9 cellular contexts compared by ENCODE assay signal in the genomic region with DNA sequence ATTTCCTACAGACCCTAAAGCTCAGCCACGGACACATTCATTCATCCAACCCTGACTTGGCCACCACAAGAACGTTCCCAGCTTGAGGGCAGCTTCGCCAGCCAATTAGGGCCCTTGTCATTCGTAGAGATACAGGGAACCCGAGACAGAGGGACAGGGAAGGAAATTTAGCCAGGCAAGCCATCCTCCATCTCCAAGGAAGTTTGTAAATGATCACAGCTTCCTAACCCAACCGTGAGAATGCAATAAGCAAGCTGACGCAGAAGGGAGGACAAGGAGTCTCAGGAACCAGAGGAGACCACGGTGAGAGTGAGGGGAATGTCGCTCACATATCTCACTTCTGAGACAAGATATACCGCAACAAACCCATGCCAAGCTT. TPM values are rescaled to one million over a fixed set of nuclear protein-coding genes. Genes with fewer than 3 reads are reported as not detected.
DNase-seq lines count a peak whose midpoint lies in the region; ATAC-seq and TF ChIP-seq lines count a peak whose summit lies in the region.
"Had no signal": no experiment of that assay in that cellular context is flagged by ENCODE, and none has a peak within 500 bp of the region (broad histone marks: within the 10 kb centered on the region; RNA-seq: fewer than 3 reads in every experiment).

No MANE protein-coding gene starts in this region.

- H3K27ac Mint-ChIP-seq in activated CD8-positive, alpha-beta memory T cell treated with anti-CD3 and anti-CD28 coated beads, Interleukin-2, amount 10 ng/mL, durations not matched to agents 7 days and 5 days = no peak overlapping the region
- H3K27ac Mint-ChIP-seq in activated naive CD8-positive, alpha-beta T cell treated with anti-CD3 and anti-CD28 coated beads, Interleukin-2, amount 50 U/mL, for 24 hours = peak overlapping the region; percentile 3

- no peaks in the 10 kb centered on the region for H3K9me3 ChIP-seq in thyroid gland

- CTCF ChIA-PET in activated CD8-positive, alpha-beta memory T cell treated with anti-CD3 and anti-CD28 coated beads, Interleukin-2, amount 10 ng/mL, durations not matched to agents 7 days and 5 days (lab: Charles Lee) = interaction anchor here (0.7 to 3.8 kb wide), 18 partner anchors 12 to 420 kb away, joined by 3 to 26 read pairs (median 4); no protein-coding TSS in a partner anchor

- peaks cover 39% of the 10 kb centered on the region for H3K4me1 Mint-ChIP-seq in activated CD8-positive, alpha-beta memory T cell treated with anti-CD3 and anti-CD28 coated beads, Interleukin-2, amount 10 ng/mL, durations not matched to agents 7 days and 5 days
- peaks cover 40% of the 10 kb centered on the region for H3K4me1 Mint-ChIP-seq in activated naive CD8-positive, alpha-beta T cell treated with anti-CD3 and anti-CD28 coated beads, Interleukin-2, amount 50 U/mL, for 24 hours

- intact Hi-C loops in thyroid gland (cut with DNase I) = loop anchor here (5.0 kb wide), 1 partner anchor 153 kb away; the partner anchor contains the start of gene EFHC1

- DNase-seq in activated CD8-positive, alpha-beta memory T cell treated with anti-CD3 and anti-CD28 coated beads, Interleukin-2, amount 10 ng/mL, durations not matched to agents 7 days and 5 days = no peak
- no peak for DNase-seq in activated CD8-positive, alpha-beta memory T cell treated with anti-CD3 and anti-CD28 coated beads for 24 hours
- DNase-seq in activated naive CD8-positive, alpha-beta T cell treated with anti-CD3 and anti-CD28 coated beads, Interleukin-2, amount 50 U/mL, for 24 hours = no peak
- DNase-seq in kidney epithelial cell (ENCODE audit: low read depth) (no peak), thyroid gland (no peak), KBM-7 (no peak)

- H3K27me3 Mint-ChIP-seq in activated CD8-positive, alpha-beta memory T cell treated with anti-CD3 and anti-CD28 coated beads, Interleukin-2, amount 10 ng/mL, durations not matched to agents 7 days and 5 days = peaks cover 28% of the 10 kb centered on the region
- no peaks in the 10 kb centered on the region for H3K27me3 Mint-ChIP-seq in activated naive CD8-positive, alpha-beta T cell treated with anti-CD3 and anti-CD28 coated beads, Interleukin-2, amount 50 U/mL, for 24 hours

- peaks cover 2% of the 10 kb centered on the region for H3K36me3 Mint-ChIP-seq in activated CD8-positive, alpha-beta memory T cell treated with anti-CD3 and anti-CD28 coated beads, Interleukin-2, amount 10 ng/mL, durations not matched to agents 7 days and 5 days
- no peaks in the 10 kb centered on the region for H3K36me3 Mint-ChIP-seq in activated naive CD8-positive, alpha-beta T cell treated with anti-CD3 and anti-CD28 coated beads, Interleukin-2, amount 50 U/mL, for 24 hours (ENCODE audit: low read depth)

- H3K4me3 ChIP-seq in kidney epithelial cell (ENCODE audit: low read depth, low read length) = peak overlapping the region; percentile 68
- peak overlapping the region in 1 of 3 donors; percentile 70 for H3K4me3 ChIP-seq in thyroid gland (replicated peaks in 1 of 3)

- ATAC-seq in activated CD8-positive, alpha-beta memory T cell treated with anti-CD3 and anti-CD28 coated beads, Interleukin-2, amount 10 ng/mL, durations not matched to agents 7 days and 5 days = no peak
- no peak for ATAC-seq in activated naive CD8-positive, alpha-beta T cell treated with anti-CD3 and anti-CD28 coated beads, Interleukin-2, amount 50 U/mL, for 24 hours
- ATAC-seq in GM18907 (IDR thresholded peaks at IDR 0.05; ENCODE audit: unreplicated experiment) (no peak), GM18867 (IDR thresholded peaks at IDR 0.05; ENCODE audit: unreplicated experiment) (no peak)

- peak overlapping the region; percentile 72 for H3K4me3 Mint-ChIP-seq in activated CD8-positive, alpha-beta memory T cell treated with anti-CD3 and anti-CD28 coated beads, Interleukin-2, amount 10 ng/mL, durations not matched to agents 7 days and 5 days
- peak overlapping the region; percentile 73 for H3K4me3 Mint-ChIP-seq in activated naive CD8-positive, alpha-beta T cell treated with anti-CD3 and anti-CD28 coated beads, Interleukin-2, amount 50 U/mL, for 24 hours

- 76% methylated on average over 10 of the region's 10 CpGs for WGBS in thyroid gland, 2 donors

- TF ChIP-seq CTCF in kidney epithelial cell (IDR thresholded peaks at IDR 0.05; ENCODE audit: insufficient read depth, low read length, poor library complexity, severe bottlenecking) (no peak), thyroid gland (IDR thresholded peaks at IDR 0.05) (no peak)

- H3K4me1 ChIP-seq in thyroid gland = peaks cover 47 to 58% of the 10 kb centered on the region in 2 donors

- H3K9me3 Mint-ChIP-seq in activated CD8-positive, alpha-beta memory T cell treated with anti-CD3 and anti-CD28 coated beads, Interleukin-2, amount 10 ng/mL, durations not matched to agents 7 days and 5 days (ENCODE audit: low read depth) = no peaks in the 10 kb centered on the region
- H3K9me3 Mint-ChIP-seq in activated naive CD8-positive, alpha-beta T cell treated with anti-CD3 and anti-CD28 coated beads, Interleukin-2, amount 50 U/mL, for 24 hours = no peaks in the 10 kb centered on the region

- H3K27me3 ChIP-seq in kidney epithelial cell (ENCODE audit: control insufficient read depth, insufficient read depth, low read length) (no peaks in the 10 kb centered on the region), thyroid gland (no peaks in the 10 kb centered on the region)

- peak overlapping the region in 2 of 3 donors; percentile 61 to 99 for H3K27ac ChIP-seq in thyroid gland
- H3K27ac ChIP-seq: HL-60 had no signal

- no peak for TF ChIP-seq POLR2A in thyroid gland (IDR thresholded peaks at IDR 0.05)

- H3K36me3 ChIP-seq in kidney epithelial cell (ENCODE audit: control insufficient read depth, insufficient read depth, low read length) (no peaks in the 10 kb centered on the region), thyroid gland (no peaks in the 10 kb centered on the region)

- in situ Hi-C loops in KBM-7 (cut with MboI; ENCODE audit: low pct_unique_long_range_greater_than_20kb, low sequenced_read_pairs) = no loop called here

RNA-seq across cellular contexts. Expression of gene TRAM2, which starts 1.4 kb away (rescaled TPM):
- 1 to 10 TPM; 1.7 to 2.8 TPM for total RNA-seq in activated CD8-positive, alpha-beta memory T cell treated with anti-CD3 and anti-CD28 coated beads, Interleukin-2, amount 10 ng/mL, durations not matched to agents 7 days and 5 days
- 13.1 and 15.6 TPM in 2 replicates for total RNA-seq in kidney epithelial cell
- total RNA-seq in thyroid gland = 10 to 100 TPM; 16.5 to 21.8 (median 19.7) TPM
